In the genomic region with DNA sequence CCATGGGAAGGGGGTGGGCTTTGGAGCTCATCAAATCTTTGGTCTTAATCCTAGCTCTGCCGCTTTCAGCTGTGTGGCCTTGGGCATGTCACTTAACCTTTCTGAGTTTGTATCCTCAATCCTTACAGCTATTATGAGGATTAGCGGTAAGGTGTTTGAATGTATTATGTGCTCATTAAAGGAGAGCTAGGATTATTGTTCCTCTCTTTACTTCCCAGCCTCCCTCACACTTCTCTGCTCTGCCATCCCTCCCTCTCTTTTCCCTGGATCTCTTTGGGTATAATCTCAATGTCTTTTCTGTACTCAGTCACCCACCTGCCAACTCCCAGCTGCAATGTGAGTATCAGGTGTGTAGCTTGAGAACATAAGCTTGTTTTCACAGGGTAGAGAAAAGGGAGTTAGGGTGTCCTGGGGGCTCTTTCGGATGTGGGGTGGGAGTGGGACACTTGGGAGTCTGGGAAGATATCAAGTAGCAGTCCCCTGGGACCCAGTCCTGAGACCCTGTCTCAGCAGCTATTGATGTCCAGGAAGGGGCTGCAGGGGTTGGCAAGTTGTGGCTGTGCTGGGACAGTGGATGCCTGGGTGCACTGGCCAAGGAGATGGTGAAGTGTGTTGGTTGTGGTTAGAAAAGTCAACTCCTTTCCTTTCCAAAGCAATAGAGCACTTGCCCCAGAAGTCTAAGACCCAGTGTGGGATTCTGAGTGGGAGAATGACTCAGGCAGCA, we compare ENCODE assay signal across 1 cellular context.
TF ChIP-seq lines count a peak whose summit lies in the region.

No MANE protein-coding gene starts in this region.

TF ChIP-seq in H1, 55 proteins besides CTCF, POLR2A, EP300 and RAD21:
- TF ChIP-seq SUZ12 (IDR thresholded peaks at IDR 0.05; ENCODE audit: low read length) (0 out of 2 replicates have a peak, but pooled peaks have one; percentile 7), CEBPB (IDR thresholded peaks at IDR 0.05; ENCODE audit: low read depth, low read length) (no peak), CTBP2 (IDR thresholded peaks at IDR 0.05; ENCODE audit: borderline replicate concordance, insufficient read depth, insufficient read length, low read length) (no peak), ATF2 (IDR thresholded peaks at IDR 0.05; ENCODE audit: low read length) (no peak), NRF1 (IDR thresholded peaks at IDR 0.05; ENCODE audit: low read depth, low read length) (no peak), RFX5 (IDR thresholded peaks at IDR 0.05; ENCODE audit: borderline replicate concordance, low read depth, low read length) (no peak), EZH2 (IDR thresholded peaks at IDR 0.05; ENCODE audit: low read depth, low read length, severe bottlenecking) (no peak)
- TF ChIP-seq, protein P1, sequence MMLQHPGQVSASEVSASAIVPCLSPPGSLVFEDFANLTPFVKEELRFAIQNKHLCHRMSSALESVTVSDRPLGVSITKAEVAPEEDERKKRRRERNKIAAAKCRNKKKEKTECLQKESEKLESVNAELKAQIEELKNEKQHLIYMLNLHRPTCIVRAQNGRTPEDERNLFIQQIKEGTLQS (IDR thresholded peaks at IDR 0.05; ENCODE audit: insufficient read depth, low read depth, low read length), result no peak
